In genomic region chr9:87479801-87480201, GRCh38 we compare ENCODE assay signal across 1 cellular context.
A peak's percentile ranks its signal among the peaks of the same experiment; 100 is the strongest.
TF ChIP-seq lines count a peak whose summit lies in the region.

No MANE protein-coding gene starts in this region.

TF ChIP-seq in HepG2, 621 proteins besides CTCF, POLR2A, EP300 and RAD21 (continued from another document and continues in another):
- TF ChIP-seq ZNF709 (CRISPR knock-in tag; IDR thresholded peaks at IDR 0.05) (no peak), NFKB2 (CRISPR knock-in tag; IDR thresholded peaks at IDR 0.05; ENCODE audit: borderline replicate concordance) (no peak), KLF6 (CRISPR knock-in tag; IDR thresholded peaks at IDR 0.05) (no peak), GATAD2A (CRISPR knock-in tag; IDR thresholded peaks at IDR 0.05) (0 out of 2 replicates have a peak, but pooled peaks have one; percentile 14), TMF1 (CRISPR knock-in tag; IDR thresholded peaks at IDR 0.05; ENCODE audit: low read depth) (no peak), ZNF556 (CRISPR knock-in tag; IDR thresholded peaks at IDR 0.05; ENCODE audit: borderline replicate concordance) (no peak), GZF1 (CRISPR knock-in tag; IDR thresholded peaks at IDR 0.05) (no peak), FOXO1 (CRISPR knock-in tag; IDR thresholded peaks at IDR 0.05) (no peak), ZNF12 (CRISPR knock-in tag; IDR thresholded peaks at IDR 0.05) (no peak), TBL1XR1 (IDR thresholded peaks at IDR 0.05; ENCODE audit: borderline replicate concordance, low read length, partially characterized antibody) (no peak), GABPA (IDR thresholded peaks at IDR 0.05; ENCODE audit: low read depth, low read length) (no peak), GABPA (CRISPR knock-in tag; IDR thresholded peaks at IDR 0.05; ENCODE audit: low read depth) (no peak), SALL1 (CRISPR knock-in tag; IDR thresholded peaks at IDR 0.05) (0 out of 2 replicates have a peak, but pooled peaks have one; percentile 23), PHF20 (CRISPR knock-in tag; IDR thresholded peaks at IDR 0.05) (no peak), ZNF570 (CRISPR knock-in tag; IDR thresholded peaks at IDR 0.05; ENCODE audit: borderline replicate concordance) (no peak), SOX13 (IDR thresholded peaks at IDR 0.05) (no peak), SOX13 (CRISPR knock-in tag; conservative IDR thresholded peaks at IDR 0.05 in 1 of 2, IDR thresholded peaks at IDR 0.05 in 1 of 2) (peak in 1 of 2 experiments; percentile 39; a peak in 1 of 4 replicates), REXO4 (CRISPR knock-in tag; IDR thresholded peaks at IDR 0.05; ENCODE audit: borderline replicate concordance) (no peak), CENPX (CRISPR knock-in tag; IDR thresholded peaks at IDR 0.05) (no peak), ZNF34 (CRISPR knock-in tag; IDR thresholded peaks at IDR 0.05; ENCODE audit: borderline replicate concordance) (no peak), MAFK (conservative IDR thresholded peaks at IDR 0.05 in 1 of 2, IDR thresholded peaks at IDR 0.05 in 1 of 2; ENCODE audit: low read length in 2 of 2) (peak in 1 of 2 experiments; percentile 37; a peak in 2 of 4 replicates), SKIL (CRISPR knock-in tag; IDR thresholded peaks at IDR 0.05; ENCODE audit: borderline replicate concordance) (no peak), RFX1 (IDR thresholded peaks at IDR 0.05) (no peak), ZNF598 (CRISPR knock-in tag; IDR thresholded peaks at IDR 0.05; ENCODE audit: borderline replicate concordance) (no peak), MXI1 (IDR thresholded peaks at IDR 0.05; ENCODE audit: borderline replicate concordance, low read depth, low read length) (no peak), ZNF776 (CRISPR knock-in tag; IDR thresholded peaks at IDR 0.05) (no peak), TFDP1 (CRISPR knock-in tag; IDR thresholded peaks at IDR 0.05; ENCODE audit: borderline replicate concordance) (no peak), ZSCAN25 (CRISPR knock-in tag; IDR thresholded peaks at IDR 0.05) (no peak), MEIS1 (CRISPR knock-in tag; IDR thresholded peaks at IDR 0.05; ENCODE audit: borderline replicate concordance) (no peak), ZNF788 (CRISPR knock-in tag; IDR thresholded peaks at IDR 0.05; ENCODE audit: borderline replicate concordance) (no peak), ZNF557 (CRISPR knock-in tag; IDR thresholded peaks at IDR 0.05) (no peak), ZSCAN21 (CRISPR knock-in tag; IDR thresholded peaks at IDR 0.05; ENCODE audit: borderline replicate concordance) (no peak), EEA1 (CRISPR knock-in tag; IDR thresholded peaks at IDR 0.05; ENCODE audit: borderline replicate concordance) (no peak), SETDB1 (CRISPR knock-in tag; IDR thresholded peaks at IDR 0.05; ENCODE audit: borderline replicate concordance) (no peak)
- TF ChIP-seq, protein P1, sequence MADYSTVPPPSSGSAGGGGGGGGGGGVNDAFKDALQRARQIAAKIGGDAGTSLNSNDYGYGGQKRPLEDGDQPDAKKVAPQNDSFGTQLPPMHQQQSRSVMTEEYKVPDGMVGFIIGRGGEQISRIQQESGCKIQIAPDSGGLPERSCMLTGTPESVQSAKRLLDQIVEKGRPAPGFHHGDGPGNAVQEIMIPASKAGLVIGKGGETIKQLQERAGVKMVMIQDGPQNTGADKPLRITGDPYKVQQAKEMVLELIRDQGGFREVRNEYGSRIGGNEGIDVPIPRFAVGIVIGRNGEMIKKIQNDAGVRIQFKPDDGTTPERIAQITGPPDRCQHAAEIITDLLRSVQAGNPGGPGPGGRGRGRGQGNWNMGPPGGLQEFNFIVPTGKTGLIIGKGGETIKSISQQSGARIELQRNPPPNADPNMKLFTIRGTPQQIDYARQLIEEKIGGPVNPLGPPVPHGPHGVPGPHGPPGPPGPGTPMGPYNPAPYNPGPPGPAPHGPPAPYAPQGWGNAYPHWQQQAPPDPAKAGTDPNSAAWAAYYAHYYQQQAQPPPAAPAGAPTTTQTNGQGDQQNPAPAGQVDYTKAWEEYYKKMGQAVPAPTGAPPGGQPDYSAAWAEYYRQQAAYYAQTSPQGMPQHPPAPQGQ (CRISPR knock-in tag; IDR thresholded peaks at IDR 0.05; ENCODE audit: borderline replicate concordance) = no peak
- TF ChIP-seq, protein P2, sequence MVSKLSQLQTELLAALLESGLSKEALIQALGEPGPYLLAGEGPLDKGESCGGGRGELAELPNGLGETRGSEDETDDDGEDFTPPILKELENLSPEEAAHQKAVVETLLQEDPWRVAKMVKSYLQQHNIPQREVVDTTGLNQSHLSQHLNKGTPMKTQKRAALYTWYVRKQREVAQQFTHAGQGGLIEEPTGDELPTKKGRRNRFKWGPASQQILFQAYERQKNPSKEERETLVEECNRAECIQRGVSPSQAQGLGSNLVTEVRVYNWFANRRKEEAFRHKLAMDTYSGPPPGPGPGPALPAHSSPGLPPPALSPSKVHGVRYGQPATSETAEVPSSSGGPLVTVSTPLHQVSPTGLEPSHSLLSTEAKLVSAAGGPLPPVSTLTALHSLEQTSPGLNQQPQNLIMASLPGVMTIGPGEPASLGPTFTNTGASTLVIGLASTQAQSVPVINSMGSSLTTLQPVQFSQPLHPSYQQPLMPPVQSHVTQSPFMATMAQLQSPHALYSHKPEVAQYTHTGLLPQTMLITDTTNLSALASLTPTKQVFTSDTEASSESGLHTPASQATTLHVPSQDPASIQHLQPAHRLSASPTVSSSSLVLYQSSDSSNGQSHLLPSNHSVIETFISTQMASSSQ (IDR thresholded peaks at IDR 0.05; ENCODE audit: low read depth) = peak; percentile 58; the same call in 1 of the 2 replicates
- TF ChIP-seq, protein P2 (CRISPR knock-in tag; IDR thresholded peaks at IDR 0.05; ENCODE audit: borderline replicate concordance) = no peak
- TF ChIP-seq, protein P3, sequence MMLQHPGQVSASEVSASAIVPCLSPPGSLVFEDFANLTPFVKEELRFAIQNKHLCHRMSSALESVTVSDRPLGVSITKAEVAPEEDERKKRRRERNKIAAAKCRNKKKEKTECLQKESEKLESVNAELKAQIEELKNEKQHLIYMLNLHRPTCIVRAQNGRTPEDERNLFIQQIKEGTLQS (CRISPR knock-in tag; IDR thresholded peaks at IDR 0.05) = no peak
- TF ChIP-seq, protein P4, sequence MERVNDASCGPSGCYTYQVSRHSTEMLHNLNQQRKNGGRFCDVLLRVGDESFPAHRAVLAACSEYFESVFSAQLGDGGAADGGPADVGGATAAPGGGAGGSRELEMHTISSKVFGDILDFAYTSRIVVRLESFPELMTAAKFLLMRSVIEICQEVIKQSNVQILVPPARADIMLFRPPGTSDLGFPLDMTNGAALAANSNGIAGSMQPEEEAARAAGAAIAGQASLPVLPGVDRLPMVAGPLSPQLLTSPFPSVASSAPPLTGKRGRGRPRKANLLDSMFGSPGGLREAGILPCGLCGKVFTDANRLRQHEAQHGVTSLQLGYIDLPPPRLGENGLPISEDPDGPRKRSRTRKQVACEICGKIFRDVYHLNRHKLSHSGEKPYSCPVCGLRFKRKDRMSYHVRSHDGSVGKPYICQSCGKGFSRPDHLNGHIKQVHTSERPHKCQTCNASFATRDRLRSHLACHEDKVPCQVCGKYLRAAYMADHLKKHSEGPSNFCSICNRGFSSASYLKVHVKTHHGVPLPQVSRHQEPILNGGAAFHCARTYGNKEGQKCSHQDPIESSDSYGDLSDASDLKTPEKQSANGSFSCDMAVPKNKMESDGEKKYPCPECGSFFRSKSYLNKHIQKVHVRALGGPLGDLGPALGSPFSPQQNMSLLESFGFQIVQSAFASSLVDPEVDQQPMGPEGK (CRISPR knock-in tag; IDR thresholded peaks at IDR 0.05) = peak; percentile 13; the same call in 1 of the 2 replicates
- TF ChIP-seq, protein P5, sequence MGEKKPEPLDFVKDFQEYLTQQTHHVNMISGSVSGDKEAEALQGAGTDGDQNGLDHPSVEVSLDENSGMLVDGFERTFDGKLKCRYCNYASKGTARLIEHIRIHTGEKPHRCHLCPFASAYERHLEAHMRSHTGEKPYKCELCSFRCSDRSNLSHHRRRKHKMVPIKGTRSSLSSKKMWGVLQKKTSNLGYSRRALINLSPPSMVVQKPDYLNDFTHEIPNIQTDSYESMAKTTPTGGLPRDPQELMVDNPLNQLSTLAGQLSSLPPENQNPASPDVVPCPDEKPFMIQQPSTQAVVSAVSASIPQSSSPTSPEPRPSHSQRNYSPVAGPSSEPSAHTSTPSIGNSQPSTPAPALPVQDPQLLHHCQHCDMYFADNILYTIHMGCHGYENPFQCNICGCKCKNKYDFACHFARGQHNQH (CRISPR knock-in tag; IDR thresholded peaks at IDR 0.05) = no peak
- TF ChIP-seq, protein P6, sequence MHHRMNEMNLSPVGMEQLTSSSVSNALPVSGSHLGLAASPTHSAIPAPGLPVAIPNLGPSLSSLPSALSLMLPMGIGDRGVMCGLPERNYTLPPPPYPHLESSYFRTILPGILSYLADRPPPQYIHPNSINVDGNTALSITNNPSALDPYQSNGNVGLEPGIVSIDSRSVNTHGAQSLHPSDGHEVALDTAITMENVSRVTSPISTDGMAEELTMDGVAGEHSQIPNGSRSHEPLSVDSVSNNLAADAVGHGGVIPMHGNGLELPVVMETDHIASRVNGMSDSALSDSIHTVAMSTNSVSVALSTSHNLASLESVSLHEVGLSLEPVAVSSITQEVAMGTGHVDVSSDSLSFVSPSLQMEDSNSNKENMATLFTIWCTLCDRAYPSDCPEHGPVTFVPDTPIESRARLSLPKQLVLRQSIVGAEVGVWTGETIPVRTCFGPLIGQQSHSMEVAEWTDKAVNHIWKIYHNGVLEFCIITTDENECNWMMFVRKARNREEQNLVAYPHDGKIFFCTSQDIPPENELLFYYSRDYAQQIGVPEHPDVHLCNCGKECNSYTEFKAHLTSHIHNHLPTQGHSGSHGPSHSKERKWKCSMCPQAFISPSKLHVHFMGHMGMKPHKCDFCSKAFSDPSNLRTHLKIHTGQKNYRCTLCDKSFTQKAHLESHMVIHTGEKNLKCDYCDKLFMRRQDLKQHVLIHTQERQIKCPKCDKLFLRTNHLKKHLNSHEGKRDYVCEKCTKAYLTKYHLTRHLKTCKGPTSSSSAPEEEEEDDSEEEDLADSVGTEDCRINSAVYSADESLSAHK (CRISPR knock-in tag; IDR thresholded peaks at IDR 0.05; ENCODE audit: borderline replicate concordance) = no peak
- TF ChIP-seq, protein P7, sequence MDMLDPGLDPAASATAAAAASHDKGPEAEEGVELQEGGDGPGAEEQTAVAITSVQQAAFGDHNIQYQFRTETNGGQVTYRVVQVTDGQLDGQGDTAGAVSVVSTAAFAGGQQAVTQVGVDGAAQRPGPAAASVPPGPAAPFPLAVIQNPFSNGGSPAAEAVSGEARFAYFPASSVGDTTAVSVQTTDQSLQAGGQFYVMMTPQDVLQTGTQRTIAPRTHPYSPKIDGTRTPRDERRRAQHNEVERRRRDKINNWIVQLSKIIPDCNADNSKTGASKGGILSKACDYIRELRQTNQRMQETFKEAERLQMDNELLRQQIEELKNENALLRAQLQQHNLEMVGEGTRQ (IDR thresholded peaks at IDR 0.05; ENCODE audit: low read depth, low read length) = no peak
- TF ChIP-seq, protein P7 (CRISPR knock-in tag; IDR thresholded peaks at IDR 0.05; ENCODE audit: borderline replicate concordance) = peak; percentile 57; the same call in 1 of the 2 replicates
